ENCODE assay signal across 2 cellular contexts in the genomic region with DNA sequence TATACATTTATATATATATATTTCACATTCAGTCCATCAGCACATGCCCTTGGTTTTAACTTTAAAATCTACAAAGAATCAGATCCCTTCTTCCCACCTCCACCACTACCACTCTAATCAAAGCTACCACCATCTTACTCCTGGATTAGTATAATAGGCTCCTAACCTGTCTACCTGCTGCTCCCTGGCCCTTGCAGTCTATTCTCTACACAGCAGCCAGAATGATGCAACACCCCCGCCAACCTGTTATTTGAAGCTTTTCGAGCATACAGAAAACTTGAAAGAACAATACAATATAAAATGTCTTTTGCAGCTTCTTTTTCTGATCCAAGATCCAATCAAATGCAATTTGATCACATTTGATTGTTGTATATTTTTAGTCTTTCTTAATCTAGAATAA.
TF ChIP-seq lines count a peak whose summit lies in the region.

No MANE protein-coding gene starts in this region.

TF ChIP-seq in SK-N-SH, 30 proteins besides CTCF, POLR2A, EP300 and RAD21 (continued from another document):
- no peak for TF ChIP-seq USF1 (IDR thresholded peaks at IDR 0.05; ENCODE audit: borderline replicate concordance, low read depth)
- no peak for TF ChIP-seq POLR2AphosphoS5 (IDR thresholded peaks at IDR 0.05; ENCODE audit: low read depth, low read length)
- no peak for TF ChIP-seq TCF12 (IDR thresholded peaks at IDR 0.05)
- no peak for TF ChIP-seq NFIC (IDR thresholded peaks at IDR 0.05; ENCODE audit: borderline replicate concordance)
- TF ChIP-seq SMC3 (IDR thresholded peaks at IDR 0.05; ENCODE audit: low read depth, low read length): no peak
- no peak for TF ChIP-seq MXI1 (IDR thresholded peaks at IDR 0.05; ENCODE audit: low read depth, low read length)
- no peak for TF ChIP-seq ZBTB33 (IDR thresholded peaks at IDR 0.05; ENCODE audit: borderline replicate concordance, low read depth)
- no peak for TF ChIP-seq GABPA (IDR thresholded peaks at IDR 0.05; ENCODE audit: low read depth)
TF ChIP-seq in SK-N-SH: peak in this region for 0.

TF ChIP-seq in SK-N-SH treated with all-trans-retinoic acid at 6 μM for 48 hours, 23 proteins besides CTCF, POLR2A, EP300 and RAD21 (continued from another document):
- TF ChIP-seq, protein P1, sequence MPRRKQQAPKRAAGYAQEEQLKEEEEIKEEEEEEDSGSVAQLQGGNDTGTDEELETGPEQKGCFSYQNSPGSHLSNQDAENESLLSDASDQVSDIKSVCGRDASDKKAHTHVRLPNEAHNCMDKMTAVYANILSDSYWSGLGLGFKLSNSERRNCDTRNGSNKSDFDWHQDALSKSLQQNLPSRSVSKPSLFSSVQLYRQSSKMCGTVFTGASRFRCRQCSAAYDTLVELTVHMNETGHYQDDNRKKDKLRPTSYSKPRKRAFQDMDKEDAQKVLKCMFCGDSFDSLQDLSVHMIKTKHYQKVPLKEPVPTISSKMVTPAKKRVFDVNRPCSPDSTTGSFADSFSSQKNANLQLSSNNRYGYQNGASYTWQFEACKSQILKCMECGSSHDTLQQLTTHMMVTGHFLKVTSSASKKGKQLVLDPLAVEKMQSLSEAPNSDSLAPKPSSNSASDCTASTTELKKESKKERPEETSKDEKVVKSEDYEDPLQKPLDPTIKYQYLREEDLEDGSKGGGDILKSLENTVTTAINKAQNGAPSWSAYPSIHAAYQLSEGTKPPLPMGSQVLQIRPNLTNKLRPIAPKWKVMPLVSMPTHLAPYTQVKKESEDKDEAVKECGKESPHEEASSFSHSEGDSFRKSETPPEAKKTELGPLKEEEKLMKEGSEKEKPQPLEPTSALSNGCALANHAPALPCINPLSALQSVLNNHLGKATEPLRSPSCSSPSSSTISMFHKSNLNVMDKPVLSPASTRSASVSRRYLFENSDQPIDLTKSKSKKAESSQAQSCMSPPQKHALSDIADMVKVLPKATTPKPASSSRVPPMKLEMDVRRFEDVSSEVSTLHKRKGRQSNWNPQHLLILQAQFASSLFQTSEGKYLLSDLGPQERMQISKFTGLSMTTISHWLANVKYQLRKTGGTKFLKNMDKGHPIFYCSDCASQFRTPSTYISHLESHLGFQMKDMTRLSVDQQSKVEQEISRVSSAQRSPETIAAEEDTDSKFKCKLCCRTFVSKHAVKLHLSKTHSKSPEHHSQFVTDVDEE (CRISPR knock-in tag; IDR thresholded peaks at IDR 0.05): no peak
- TF ChIP-seq GLIS3 (CRISPR knock-in tag; IDR thresholded peaks at IDR 0.05) (no peak), ZNF8 (CRISPR knock-in tag; IDR thresholded peaks at IDR 0.05) (no peak)
